Comparison of ENCODE assay signal across 26 cellular contexts in the genomic region with DNA sequence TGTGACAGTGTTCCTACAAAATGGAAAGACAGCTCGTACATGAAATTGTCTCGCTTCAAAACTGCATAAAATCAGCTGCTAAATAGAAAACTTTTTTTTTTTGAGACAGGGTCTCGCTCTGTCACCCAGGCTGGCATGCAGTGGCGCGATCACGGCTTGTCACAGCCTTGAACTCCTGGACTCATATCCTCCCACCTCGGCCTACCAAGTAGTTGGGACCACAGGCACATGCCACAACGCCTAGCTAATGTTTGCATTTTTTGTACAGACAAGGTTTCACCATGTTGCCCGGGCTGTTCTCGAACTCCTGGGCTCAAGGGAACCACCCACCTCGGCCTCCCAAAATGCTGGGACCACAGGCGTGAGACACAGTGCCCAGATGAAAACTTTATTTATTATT. TPM values are rescaled to one million over a fixed set of nuclear protein-coding genes. Genes with fewer than 3 reads are reported as not detected.
DNase-seq lines count a peak whose midpoint lies in the region; ATAC-seq lines count a peak whose summit lies in the region.
"Had no signal": no experiment of that assay in that cellular context is flagged by ENCODE, and none has a peak within 500 bp of the region (broad histone marks: within the 10 kb centered on the region; RNA-seq: fewer than 3 reads in every experiment).

No MANE protein-coding gene starts in this region.

- peak overlapping the region; percentile 58 for H3K4ac ChIP-seq in trophoblast cell (ENCODE audit: low read depth, low read length)

- H2BK12ac ChIP-seq in trophoblast cell (ENCODE audit: low read length) = no peak overlapping the region

- H3K9me3 ChIP-seq in trophoblast cell (ENCODE audit: insufficient read depth, low read depth, low read length) = peaks cover 1% of the 10 kb centered on the region
- H3K9me3 ChIP-seq: A549, BE2C, heart left ventricle, pancreas, right atrium auricular region, SK-N-SH had no signal

- H3K4me1 ChIP-seq in trophoblast cell (ENCODE audit: control insufficient read depth in 1 of 2, insufficient read depth in 2 of 2, low read length in 2 of 2) = peaks cover 3 to 5% of the 10 kb centered on the region in 2 experiments
- H3K4me1 ChIP-seq: BE2C had no signal

- peaks cover 69% of the 10 kb centered on the region for H3K4me1 Mint-ChIP-seq in activated T-cell treated with anti-CD3 and anti-CD28 coated beads, Interleukin-2, amount 50 U/mL, for 24 hours (ENCODE audit: low read depth)
- H3K4me1 Mint-ChIP-seq in activated naive CD8-positive, alpha-beta T cell (ENCODE audit: low read depth) = peaks cover 67% of the 10 kb centered on the region

- H3K4me2 ChIP-seq in trophoblast cell (ENCODE audit: low read length) = no peak overlapping the region
- H3K4me2 ChIP-seq: A549, SK-N-SH had no signal

- H3K27ac ChIP-seq in trophoblast cell (ENCODE audit: low read depth, low read length) = no peak overlapping the region
- H3K27ac ChIP-seq: A549, epithelial cell of prostate, GM23248, heart left ventricle, pancreas, right atrium auricular region had no signal

- DNase-seq in activated T-cell treated with anti-CD3 and anti-CD28 coated beads, Interleukin-2, amount 50 U/mL, for 24 hours = no peak
- no peak for DNase-seq in activated T-cell treated with anti-CD3 and anti-CD28 coated beads, Interleukin-2, amount 50 U/mL, for 48 hours
- no peak for DNase-seq in trophoblast cell
- no peak for DNase-seq in effector CD4-positive, alpha-beta T cell
- DNase-seq: activated CD8-positive, alpha-beta memory T cell treated with anti-CD3 and anti-CD28 coated beads for 24 hours; activated naive CD4-positive, alpha-beta T cell treated with anti-CD3 and anti-CD28 coated beads, Interleukin-2, amount 50 U/mL, for 16 hours; activated T-cell treated with anti-CD3 and anti-CD28 coated beads, Interleukin-2, amount 50 U/mL, for 4 hours; BE2C; Calu3; GM23248; heart left ventricle; KG1; MV-4-11; NCI-H187 treated with DMSO at 0.1 percent for 48 hours; NCI-H748 treated with DMSO at 0.1 percent for 48 hours; pancreas; SK-N-SH; stimulated activated CD4-positive, alpha-beta T cell treated with anti-CD3 and anti-CD28 coated beads, Interleukin-12 subunit alpha, Interleukin-12 subunit beta, amount 100 ng/mL, for 4 hours had no signal

- H3K4me3 Mint-ChIP-seq in activated T-cell treated with anti-CD3 and anti-CD28 coated beads, Interleukin-2, amount 50 U/mL, for 24 hours = peak overlapping the region; percentile 58
- H3K4me3 Mint-ChIP-seq in activated naive CD8-positive, alpha-beta T cell = peak overlapping the region; percentile 72

- no peak overlapping the region for H3K23ac ChIP-seq in trophoblast cell (ENCODE audit: low read length)

- peaks cover 13 to 23% of the 10 kb centered on the region in 2 experiments for H3K36me3 ChIP-seq in trophoblast cell (ENCODE audit: control insufficient read depth in 1 of 2, insufficient read depth in 2 of 2, low read length in 2 of 2)
- H3K36me3 ChIP-seq: pancreas, right atrium auricular region had no signal

- no peak for ATAC-seq in GM21576 (IDR thresholded peaks at IDR 0.05; ENCODE audit: unreplicated experiment)
- ATAC-seq: A549; activated CD4-positive, CD25-positive, alpha-beta regulatory T cell treated with anti-CD3 and anti-CD28 coated beads, Interleukin-2, amount 50 U/mL, for 24 hours; activated T-cell treated with anti-CD3 and anti-CD28 coated beads, Interleukin-2, amount 50 U/mL, for 4 hours; heart left ventricle; natural killer cell treated with Interleukin-12 subunit alpha and Interleukin-12 subunit beta and Interleukin-15 and Interleukin-18, amount 100 ng/mL, for 72 hours; pancreas had no signal

- no peak overlapping the region for H4K91ac ChIP-seq in trophoblast cell (ENCODE audit: low read depth, low read length)

- no peak overlapping the region for H3K4me3 ChIP-seq in trophoblast cell (ENCODE audit: low read depth, low read length)
- H3K4me3 ChIP-seq: A549, GM23248, heart left ventricle, pancreas, right atrium auricular region had no signal

- H2BK5ac ChIP-seq in trophoblast cell (ENCODE audit: low read depth, low read length, poor library complexity) = no peak overlapping the region

- H2AK5ac ChIP-seq in trophoblast cell (ENCODE audit: low read length) = no peak overlapping the region

- no peaks in the 10 kb centered on the region for H3K27me3 Mint-ChIP-seq in activated T-cell treated with anti-CD3 and anti-CD28 coated beads, Interleukin-2, amount 50 U/mL, for 24 hours
- no peaks in the 10 kb centered on the region for H3K27me3 Mint-ChIP-seq in activated naive CD8-positive, alpha-beta T cell
- H3K27me3 Mint-ChIP-seq: natural killer cell treated with Interleukin-12 subunit alpha and Interleukin-12 subunit beta and Interleukin-15 and Interleukin-18, amount 100 ng/mL, for 72 hours; type B pancreatic cell had no signal

- no peak overlapping the region for H2AFZ ChIP-seq in trophoblast cell (ENCODE audit: insufficient read depth, low read length, poor library complexity)
- H2AFZ ChIP-seq: GM23248 had no signal

- no peak overlapping the region for H4K8ac ChIP-seq in trophoblast cell (ENCODE audit: low read depth, low read length)

- no CpG with 5 or more reads among the region's 12 CpGs for WGBS in trophoblast cell (ENCODE audit: extremely low coverage, insufficient coverage, insufficient read length)

- H3K79me2 ChIP-seq in trophoblast cell (ENCODE audit: control insufficient read depth, insufficient read depth, low read length, poor library complexity) = peaks cover 28% of the 10 kb centered on the region

- no peak overlapping the region for H3K18ac ChIP-seq in trophoblast cell (ENCODE audit: low read length)

- no peak overlapping the region for H2BK120ac ChIP-seq in trophoblast cell (ENCODE audit: insufficient read depth, low read length, poor library complexity)

- no peaks in the 10 kb centered on the region for H3K9me3 Mint-ChIP-seq in activated T-cell treated with anti-CD3 and anti-CD28 coated beads, Interleukin-2, amount 50 U/mL, for 24 hours
- H3K9me3 Mint-ChIP-seq in activated naive CD8-positive, alpha-beta T cell (ENCODE audit: low read depth) = no peaks in the 10 kb centered on the region
- H3K9me3 Mint-ChIP-seq: activated T-cell treated with anti-CD3 and anti-CD28 coated beads, Interleukin-2, amount 50 U/mL, for 4 hours; natural killer cell treated with Interleukin-12 subunit alpha and Interleukin-12 subunit beta and Interleukin-15 and Interleukin-18, amount 100 ng/mL, for 72 hours; type B pancreatic cell had no signal

- H3K27me3 ChIP-seq in trophoblast cell (ENCODE audit: insufficient read depth, low read length) = no peaks in the 10 kb centered on the region
- H3K27me3 ChIP-seq: BE2C, heart left ventricle, pancreas, right atrium auricular region had no signal

- H3K36me3 Mint-ChIP-seq in activated T-cell treated with anti-CD3 and anti-CD28 coated beads, Interleukin-2, amount 50 U/mL, for 24 hours (ENCODE audit: low read depth) = peaks cover 72% of the 10 kb centered on the region
- H3K36me3 Mint-ChIP-seq in activated naive CD8-positive, alpha-beta T cell = peaks cover 5% of the 10 kb centered on the region
- H3K36me3 Mint-ChIP-seq: natural killer cell treated with Interleukin-12 subunit alpha and Interleukin-12 subunit beta and Interleukin-15 and Interleukin-18, amount 100 ng/mL, for 72 hours had no signal

- H4K12ac ChIP-seq in trophoblast cell (ENCODE audit: low read depth, low read length) = no peak overlapping the region

- H3K27ac Mint-ChIP-seq in activated T-cell treated with anti-CD3 and anti-CD28 coated beads, Interleukin-2, amount 50 U/mL, for 24 hours = peak overlapping the region; percentile 42
- H3K27ac Mint-ChIP-seq in activated naive CD8-positive, alpha-beta T cell = peak overlapping the region; percentile 75

- no peak overlapping the region for H3K14ac ChIP-seq in trophoblast cell (ENCODE audit: low read length)

- H3K9ac ChIP-seq in trophoblast cell (ENCODE audit: low read length) = no peak overlapping the region
- H3K9ac ChIP-seq: GM23248, SK-N-SH had no signal

- peaks cover 12% of the 10 kb centered on the region for H3K79me1 ChIP-seq in trophoblast cell (ENCODE audit: low read length)

RNA-seq across cellular contexts. Expression of a gene that starts 3.2 kb away (rescaled TPM):
- polyA plus RNA-seq in trophoblast cell (2013) = 82.5 and 87.8 TPM in 2 replicates

RNA-seq across cellular contexts. Expression of a gene that starts 20.7 kb away (rescaled TPM):
- 19.8 and 20.5 TPM in 2 replicates for polyA plus RNA-seq in trophoblast cell (2013)

RNA-seq across cellular contexts. Expression of a gene that starts 33.7 kb away (rescaled TPM):
- polyA plus RNA-seq in trophoblast cell (2013) = 11.7 and 12.7 TPM in 2 replicates

RNA-seq across cellular contexts. Expression of a gene that starts 49.1 kb away (rescaled TPM):
- 18.6 and 19.1 TPM in 2 replicates for polyA plus RNA-seq in trophoblast cell (2013)
